In the genomic region with DNA sequence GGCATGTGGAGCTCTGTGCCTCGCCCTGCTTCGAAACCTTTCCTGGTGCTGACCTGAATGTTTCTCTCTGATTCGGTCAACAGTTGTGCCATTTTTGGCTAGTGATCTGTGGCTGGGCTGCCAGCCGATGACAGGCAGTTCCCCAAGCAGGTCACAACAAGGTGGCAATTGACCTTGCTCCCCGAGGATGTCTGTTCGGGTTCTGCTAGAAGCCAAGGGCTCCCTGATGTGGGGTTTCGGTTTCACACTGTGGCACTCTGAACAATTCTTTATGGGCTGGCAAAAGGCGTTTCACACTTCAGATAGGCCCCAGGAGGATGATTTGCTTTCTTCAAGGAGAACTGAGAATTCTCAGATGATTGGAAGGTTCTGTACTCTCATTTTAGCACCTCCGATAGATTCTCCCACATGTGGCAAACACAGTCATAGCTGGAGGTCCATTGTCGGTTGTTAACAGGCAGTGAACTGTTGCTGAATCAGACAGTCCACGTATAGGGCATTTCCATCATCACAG, we compare ENCODE assay signal across 11 cellular contexts.
DNase-seq lines count a peak whose midpoint lies in the region; ATAC-seq and TF ChIP-seq lines count a peak whose summit lies in the region.
"Had no signal": no experiment of that assay in that cellular context is flagged by ENCODE, and none has a peak within 500 bp of the region (broad histone marks: within the 10 kb centered on the region; RNA-seq: fewer than 3 reads in every experiment).

No MANE protein-coding gene starts in this region.

- H3K4me3 Mint-ChIP-seq in natural killer cell: no peak overlapping the region

- no peaks in the 10 kb centered on the region for H3K9me3 Mint-ChIP-seq in natural killer cell

- H3K27ac Mint-ChIP-seq in natural killer cell: no peak overlapping the region

- intact Hi-C loops in natural killer cell (cut with micrococcal nuclease): no loop called here

- no peaks in the 10 kb centered on the region for H3K36me3 Mint-ChIP-seq in natural killer cell

- ATAC-seq in GM18861 (IDR thresholded peaks at IDR 0.05; ENCODE audit: unreplicated experiment): peak; percentile 79
- ATAC-seq in GM21529 (IDR thresholded peaks at IDR 0.05; ENCODE audit: unreplicated experiment): peak; percentile 72
- peak; percentile 85 for ATAC-seq in HG03378 (IDR thresholded peaks at IDR 0.05; ENCODE audit: unreplicated experiment)
- ATAC-seq in natural killer cell: peak in 2 of 3 donors; percentile 13 to 24
- no peak for ATAC-seq in GM21576 (IDR thresholded peaks at IDR 0.05; ENCODE audit: unreplicated experiment)

- DNase-seq in natural killer cell (no peak), Ammon's horn (ENCODE audit: low spot score) (no peak), NCI-H526 treated with DMSO at 0.1 percent for 48 hours (lab: John Stamatoyannopoulos, UW) (no peak), middle frontal gyrus (ENCODE audit: extremely low spot score, low spot score) (no peak)
- DNase-seq: activated T-cell treated with anti-CD3 and anti-CD28 coated beads for 4 hours, erythroblast, nucleus accumbens had no signal

- H3K4me1 Mint-ChIP-seq in natural killer cell: no peaks in the 10 kb centered on the region

- no peak for TF ChIP-seq CTCF in natural killer cell (IDR thresholded peaks at IDR 0.05)

- peaks cover 7 to 8% of the 10 kb centered on the region in 2 donors for H3K27me3 Mint-ChIP-seq in natural killer cell (ENCODE audit: low read depth in 2 of 2)
